16 cellular contexts compared by ENCODE assay signal in genomic region chr15:69597061-69597592, GRCh38.
DNase-seq lines count a peak whose midpoint lies in the region; ATAC-seq, FAIRE-seq and TF ChIP-seq lines count a peak whose summit lies in the region.
"Had no signal": no experiment of that assay in that cellular context is flagged by ENCODE, and none has a peak within 500 bp of the region (broad histone marks: within the 10 kb centered on the region; RNA-seq: fewer than 3 reads in every experiment).

No MANE protein-coding gene starts in this region.

- H3K79me1 ChIP-seq in IMR-90 (ENCODE audit: low read depth in 1 of 2, low read length in 2 of 2) (no peaks in the 10 kb centered on the region), H1 (ENCODE audit: low read depth, low read length) (no peaks in the 10 kb centered on the region)

- no peak overlapping the region for H3K9ac ChIP-seq in IMR-90 (ENCODE audit: low read depth, low read length)
- no peak overlapping the region for H3K9ac ChIP-seq in H1 (replicated peaks in 1 of 4; ENCODE audit: extremely low read depth in 1 of 4, low read depth in 3 of 4, low read length in 3 of 4)

- H3K14ac ChIP-seq in IMR-90 (replicated peaks; ENCODE audit: low read depth, low read length) (no peak overlapping the region), H1 (ENCODE audit: insufficient read length) (no peak overlapping the region)

- H3K9me3 Mint-ChIP-seq in activated T-cell treated with anti-CD3 and anti-CD28 coated beads, Interleukin-2, amount 50 U/mL, for 24 hours: no peaks in the 10 kb centered on the region
- no peaks in the 10 kb centered on the region for H3K9me3 Mint-ChIP-seq in activated T-cell treated with anti-CD3 and anti-CD28 coated beads, Interleukin-2, amount 50 U/mL, for 72 hours

- TF ChIP-seq EP300 in H1 (IDR thresholded peaks at IDR 0.05; ENCODE audit: borderline replicate concordance in 1 of 2, low read depth in 2 of 2, low read length in 2 of 2): no peak
- TF ChIP-seq EP300 in stomach (IDR thresholded peaks at IDR 0.05): no peak

- H3K79me2 ChIP-seq in H1 (ENCODE audit: control insufficient read depth in 1 of 2, insufficient read depth in 2 of 2, low read length in 2 of 2): no peaks in the 10 kb centered on the region

- H3K4me3 Mint-ChIP-seq in activated T-cell treated with anti-CD3 and anti-CD28 coated beads, Interleukin-2, amount 50 U/mL, for 24 hours: no peak overlapping the region
- H3K4me3 Mint-ChIP-seq in activated T-cell treated with anti-CD3 and anti-CD28 coated beads, Interleukin-2, amount 50 U/mL, for 72 hours: no peak overlapping the region
- H3K4me3 Mint-ChIP-seq: CD8-positive, alpha-beta memory T cell had no signal

- H3K18ac ChIP-seq in IMR-90 (ENCODE audit: low read depth, low read length) (no peak overlapping the region), H1 (ENCODE audit: extremely low read depth, low read length) (no peak overlapping the region)

- H2BK15ac ChIP-seq in IMR-90 (ENCODE audit: low read depth, low read length): no peak overlapping the region
- no peak overlapping the region for H2BK15ac ChIP-seq in H1 (ENCODE audit: low read length)

- intact Hi-C loops in IMR-90 (cut with micrococcal nuclease) (no loop called here), stomach (cut with DNase I; ENCODE audit: low total_unique reads) (no loop called here)

- H2BK120ac ChIP-seq in IMR-90 (ENCODE audit: low read depth, low read length) (no peak overlapping the region), H1 (replicated peaks; ENCODE audit: low read depth, low read length) (no peak overlapping the region)

- H3K23ac ChIP-seq in IMR-90 (ENCODE audit: low read depth, low read length) (no peak overlapping the region), H1 (ENCODE audit: insufficient read length) (no peak overlapping the region)

- 20% methylated on average over 1 of the region's 4 CpGs; no CpG with 5 or more reads in 1 of the 2 experiments for WGBS in IMR-90 (ENCODE audit: extremely low coverage in 2 of 2, insufficient read length in 1 of 2), 2 experiments
- 82% methylated on average over 4 of the region's 4 CpGs; no CpG with 5 or more reads in 1 of the 2 experiments for WGBS in H1 (ENCODE audit: extremely low coverage in 1 of 2, insufficient coverage in 1 of 2, insufficient read length in 1 of 2, insufficient replicate concordance in 2 of 2, low coverage in 1 of 2, low lambda C conversion rate in 2 of 2, missing lambda C conversion rate in 1 of 2), 2 experiments
- 92 to 96% (median 93%) methylated on average over 4 of the region's 4 CpGs for WGBS in stomach, 5 donors

- no peak for TF ChIP-seq POLR2A in IMR-90 (IDR thresholded peaks at IDR 0.05; ENCODE audit: low read depth, low read length)
- TF ChIP-seq POLR2A in H1 (IDR thresholded peaks at IDR 0.05; ENCODE audit: control extremely low read depth in 1 of 2, low read depth in 2 of 2, low read length in 2 of 2): no peak
- TF ChIP-seq POLR2A in stomach (IDR thresholded peaks at IDR 0.05): no peak

- BruUV-seq in IMR-90 (replicated peaks; lab: Mats Ljungman, UMichigan): no TSS peak

- CTCF ChIA-PET in IMR-90 (lab: Yijun Ruan, JAX) (no interaction called here), H1 (lab: Charles Lee; ENCODE audit: partially characterized antibody) (interaction anchor here (0.7 to 1.1 kb wide), 2 partner anchors 8 to 166 kb away, joined by 3 read pairs; no protein-coding TSS in a partner anchor)

- in situ Hi-C loops in IMR-90 (cut with MboI; ENCODE audit: low sequenced_read_pairs) (no loop called here), GM13976 (cut with MboI; ENCODE audit: low sequenced_read_pairs, unreplicated experiment) (no loop called here)

- H2BK5ac ChIP-seq in IMR-90 (ENCODE audit: low read depth, low read length, poor library complexity, severe bottlenecking) (no peak overlapping the region), H1 (ENCODE audit: low read depth, low read length) (no peak overlapping the region)

- H3K9me3 ChIP-seq in IMR-90 (ENCODE audit: control insufficient read depth, insufficient read depth, low read length) (0 out of 2 replicates have a peak, but pooled peaks cover 2% of the 10 kb centered on the region), H1 (ENCODE audit: insufficient read depth in 2 of 2, low read depth in 1 of 2, low read length in 1 of 2) (no peaks in the 10 kb centered on the region), stomach (no peaks in the 10 kb centered on the region)
- H3K9me3 ChIP-seq: Caco-2 had no signal

- no peak overlapping the region for H4K91ac ChIP-seq in IMR-90 (ENCODE audit: insufficient read depth, low read depth, low read length)
- H4K91ac ChIP-seq in H1 (replicated peaks; ENCODE audit: insufficient read length, low read length): no peak overlapping the region

- H4K20me1 ChIP-seq in IMR-90 (ENCODE audit: insufficient read depth, low read length) (no peaks in the 10 kb centered on the region), H1 (replicated peaks in 1 of 2; ENCODE audit: control insufficient read depth in 1 of 2, insufficient read depth in 2 of 2, low read length in 2 of 2) (no peaks in the 10 kb centered on the region)

- no peak overlapping the region for H3K27ac Mint-ChIP-seq in activated T-cell treated with anti-CD3 and anti-CD28 coated beads, Interleukin-2, amount 50 U/mL, for 24 hours
- H3K27ac Mint-ChIP-seq in activated T-cell treated with anti-CD3 and anti-CD28 coated beads, Interleukin-2, amount 50 U/mL, for 72 hours: no peak overlapping the region
- H3K27ac Mint-ChIP-seq: CD8-positive, alpha-beta memory T cell had no signal

- H3K4me2 ChIP-seq in IMR-90 (ENCODE audit: low read depth, low read length): no peak overlapping the region
- no peak overlapping the region for H3K4me2 ChIP-seq in H1 (ENCODE audit: insufficient read depth in 1 of 2, low read depth in 2 of 2, low read length in 2 of 2)

- H3K27ac ChIP-seq in IMR-90 (ENCODE audit: insufficient read depth, low read length) (no peak overlapping the region), H1 (ENCODE audit: low read depth, low read length) (no peak overlapping the region), stomach (no peak overlapping the region)
- H3K27ac ChIP-seq: HL-60 had no signal

- H3K9me1 ChIP-seq in IMR-90 (ENCODE audit: insufficient read depth, low read length): no peaks in the 10 kb centered on the region

- TF ChIP-seq CTCF in IMR-90 (conservative IDR thresholded peaks at IDR 0.05; ENCODE audit: low read depth, low read length): no peak
- no peak for TF ChIP-seq CTCF in H1 (IDR thresholded peaks at IDR 0.05; ENCODE audit: control extremely low read depth in 1 of 3, insufficient read depth in 1 of 3, low read depth in 1 of 3, low read length in 3 of 3)
- TF ChIP-seq CTCF in stomach (IDR thresholded peaks at IDR 0.05): no peak
- TF ChIP-seq CTCF in GM13976 (IDR thresholded peaks at IDR 0.05; ENCODE audit: borderline replicate concordance, control extremely low read depth, extremely low read depth, insufficient read depth, missing control alignments): no peak

- H3K27me3 ChIP-seq in IMR-90 (ENCODE audit: control insufficient read depth, insufficient read depth, low read length) (peaks cover 76% of the 10 kb centered on the region), H1 (replicated peaks in 1 of 4; ENCODE audit: control insufficient read depth in 3 of 4, extremely low read depth in 1 of 4, insufficient read depth in 3 of 4, low read length in 3 of 4) (no peaks in the 10 kb centered on the region; a peak in 2 of 7 replicates), stomach (peaks cover 0 to 10% (median 0%) of the 10 kb centered on the region in 3 donors)

- no peak for TF ChIP-seq RAD21 in IMR-90 (IDR thresholded peaks at IDR 0.05; ENCODE audit: low read length)
- TF ChIP-seq RAD21 in H1 (IDR thresholded peaks at IDR 0.05 in 1 of 2, conservative IDR thresholded peaks at IDR 0.05 in 1 of 2; ENCODE audit: low read depth in 2 of 2, low read length in 2 of 2): no peak

- no peak overlapping the region for H2BK20ac ChIP-seq in IMR-90 (ENCODE audit: low read depth, low read length)
- H2BK20ac ChIP-seq in H1 (ENCODE audit: low read length): no peak overlapping the region

- H3K27me3 Mint-ChIP-seq in activated T-cell treated with anti-CD3 and anti-CD28 coated beads, Interleukin-2, amount 50 U/mL, for 24 hours: peaks cover 22% of the 10 kb centered on the region
- H3K27me3 Mint-ChIP-seq in activated T-cell treated with anti-CD3 and anti-CD28 coated beads, Interleukin-2, amount 50 U/mL, for 72 hours (ENCODE audit: low read depth): peaks cover 27% of the 10 kb centered on the region

- H3K36me3 ChIP-seq in IMR-90 (ENCODE audit: control insufficient read depth, insufficient read depth, low read length): no peaks in the 10 kb centered on the region
- H3K36me3 ChIP-seq in H1 (ENCODE audit: control insufficient read depth in 2 of 4, insufficient read depth in 4 of 4, low read length in 3 of 4): no peaks in the 10 kb centered on the region
- H3K36me3 ChIP-seq in stomach: no peaks in the 10 kb centered on the region

- H3K4me1 ChIP-seq in IMR-90 (ENCODE audit: control insufficient read depth, insufficient read depth, low read length) (no peaks in the 10 kb centered on the region; the same call in 1 of the 2 replicates), H1 (replicated peaks in 1 of 4; ENCODE audit: control insufficient read depth in 3 of 4, insufficient read depth in 4 of 4, low read length in 3 of 4) (no peaks in the 10 kb centered on the region), stomach (peaks cover 32 to 52% (median 44%) of the 10 kb centered on the region in 4 donors)

- H3K36me3 Mint-ChIP-seq in activated T-cell treated with anti-CD3 and anti-CD28 coated beads, Interleukin-2, amount 50 U/mL, for 24 hours (ENCODE audit: low read depth): no peaks in the 10 kb centered on the region
- no peaks in the 10 kb centered on the region for H3K36me3 Mint-ChIP-seq in activated T-cell treated with anti-CD3 and anti-CD28 coated beads, Interleukin-2, amount 50 U/mL, for 72 hours (ENCODE audit: insufficient read depth in 2 of 2)

- DNase-seq in activated T-cell treated with anti-CD3 and anti-CD28 coated beads, Interleukin-2, amount 50 U/mL, for 24 hours: peak; percentile 24
- DNase-seq in activated T-cell treated with anti-CD3 and anti-CD28 coated beads, Interleukin-2, amount 50 U/mL, for 72 hours: no peak
- no peak for DNase-seq in IMR-90
- no peak for DNase-seq in H1 (ENCODE audit: low read depth in 1 of 2, low spot score in 2 of 2)
- DNase-seq in stomach: peak; percentile 5
- no peak for DNase-seq in GM13976 (ENCODE audit: low spot score)
- DNase-seq: Caco-2; CD8-positive, alpha-beta memory T cell; DND-41; GDM1 had no signal

- no peak overlapping the region for H2AK9ac ChIP-seq in IMR-90 (replicated peaks; ENCODE audit: low read depth, low read length, poor library complexity)

- no peak overlapping the region for H3K56ac ChIP-seq in IMR-90 (ENCODE audit: extremely low read depth, insufficient read depth, low read length)
- H3K56ac ChIP-seq in H1 (replicated peaks; ENCODE audit: insufficient read length, low read depth, low read length): no peak overlapping the region

- no peak overlapping the region for H2BK12ac ChIP-seq in H1 (ENCODE audit: low read depth, low read length)

- H2AK5ac ChIP-seq in IMR-90 (ENCODE audit: low read depth, low read length): no peak overlapping the region
- H2AK5ac ChIP-seq in H1 (ENCODE audit: low read depth, low read length): no peak overlapping the region

- no peak overlapping the region for H3K4ac ChIP-seq in IMR-90 (ENCODE audit: low read depth, low read length)
- no peak overlapping the region for H3K4ac ChIP-seq in H1 (replicated peaks; ENCODE audit: insufficient read length, low read depth, low read length)

- no peak overlapping the region for H2AFZ ChIP-seq in IMR-90 (replicated peaks; ENCODE audit: low read length, poor library complexity)
- no peak overlapping the region for H2AFZ ChIP-seq in H1 (ENCODE audit: low read length)

- H4K8ac ChIP-seq in IMR-90 (ENCODE audit: low read depth in 2 of 2, low read length in 2 of 2): no peak overlapping the region
- H4K8ac ChIP-seq in H1 (ENCODE audit: extremely low read depth, insufficient read depth, low read length): no peak overlapping the region

- H4K5ac ChIP-seq in IMR-90 (ENCODE audit: low read depth, low read length): no peak overlapping the region
- no peak overlapping the region for H4K5ac ChIP-seq in H1 (ENCODE audit: insufficient read length, low read depth, low read length)

- H3K4me1 Mint-ChIP-seq in activated T-cell treated with anti-CD3 and anti-CD28 coated beads, Interleukin-2, amount 50 U/mL, for 24 hours (ENCODE audit: low read depth): peaks cover 11% of the 10 kb centered on the region
- peaks cover 8% of the 10 kb centered on the region for H3K4me1 Mint-ChIP-seq in activated T-cell treated with anti-CD3 and anti-CD28 coated beads, Interleukin-2, amount 50 U/mL, for 72 hours (ENCODE audit: low read depth)

- no peak for FAIRE-seq in H1 (lab: Jason Lieb, UNC)
- FAIRE-seq: GM12892, GM19239, H54 had no signal

- H3K23me2 ChIP-seq in H1 (ENCODE audit: low read depth, low read length): peaks cover 2% of the 10 kb centered on the region; the same call in 1 of the 2 replicates

- dilution Hi-C loops in IMR-90 (cut with HindIII; ENCODE audit: low sequenced_read_pairs, unreplicated experiment): no loop called here

- ATAC-seq in activated T-cell treated with anti-CD3 and anti-CD28 coated beads, Interleukin-2, amount 50 U/mL, for 72 hours (replicated peaks in 1 of 2): no peak
- ATAC-seq in IMR-90 (ENCODE audit: low read depth) (no peak), HG03565 (IDR thresholded peaks at IDR 0.05; ENCODE audit: unreplicated experiment) (no peak)
- ATAC-seq: HCT116 had no signal

- POLR2A ChIA-PET in IMR-90 (lab: Charles Lee; ENCODE audit: unreplicated experiment): no interaction called here
- POLR2A ChIA-PET in H1 (lab: Charles Lee; ENCODE audit: partially characterized antibody): no interaction called here

- no peak overlapping the region for H3K4me3 ChIP-seq in IMR-90 (ENCODE audit: insufficient read depth, low read depth, low read length)
- H3K4me3 ChIP-seq in H1 (ENCODE audit: extremely low read depth in 1 of 4, insufficient read depth in 2 of 4, low read depth in 3 of 4, low read length in 4 of 4): no peak overlapping the region
- no peak overlapping the region for H3K4me3 ChIP-seq in stomach

Comparison
In these comparisons a context has a peak if more than half of its experiments do, and no peak if none do; other contexts are left out.
1. DNase-seq: peak in activated T-cell treated with anti-CD3 and anti-CD28 coated beads, Interleukin-2, amount 50 U/mL, for 24 hours (single experiment) and stomach (single experiment); none in activated T-cell treated with anti-CD3 and anti-CD28 coated beads, Interleukin-2, amount 50 U/mL, for 72 hours (0 of 2), IMR-90 (single experiment), H1 (0 of 2) and GM13976 (single experiment).